Comparison of ENCODE assay signal across 8 cellular contexts in genomic region chr15:57705746-57706404, GRCh38. TPM values are rescaled to one million over a fixed set of nuclear protein-coding genes. Genes with fewer than 3 reads are reported as not detected.
DNase-seq lines count a peak whose midpoint lies in the region; ATAC-seq and TF ChIP-seq lines count a peak whose summit lies in the region.

No MANE protein-coding gene starts in this region.

- peaks cover 32% of the 10 kb centered on the region for H3K36me3 Mint-ChIP-seq in activated CD4-positive, alpha-beta memory T cell treated with anti-CD3 and anti-CD28 coated beads, Interleukin-2, amount 10 ng/mL, durations not matched to agents 7 days and 5 days (ENCODE audit: low read depth)

- ATAC-seq in right cardiac atrium, result peak; percentile 24 to 39
- ATAC-seq in GM18519 (IDR thresholded peaks at IDR 0.05; ENCODE audit: low FRiP score, unreplicated experiment), result no peak

- H3K4me1 ChIP-seq in HEK293 (ENCODE audit: control insufficient read depth, insufficient read depth, low read length), result peaks cover 8% of the 10 kb centered on the region; the same call in 1 of the 2 replicates
- no peaks in the 10 kb centered on the region for H3K4me1 ChIP-seq in right cardiac atrium (ENCODE audit: control insufficient read depth, insufficient read depth, low read length)
- H3K4me1 ChIP-seq in smooth muscle cell (ENCODE audit: low read depth), result peaks cover 10% of the 10 kb centered on the region

- no peaks in the 10 kb centered on the region for H3K9me3 Mint-ChIP-seq in activated CD4-positive, alpha-beta memory T cell treated with anti-CD3 and anti-CD28 coated beads, Interleukin-2, amount 10 ng/mL, durations not matched to agents 7 days and 5 days

- H3K27ac ChIP-seq in HEK293 (ENCODE audit: extremely low read depth, low read depth, low read length), result peak overlapping the region; percentile 20; the same call in 1 of the 2 replicates
- peak overlapping the region; percentile 85 for H3K27ac ChIP-seq in right cardiac atrium (ENCODE audit: low read length)
- peak overlapping the region; percentile 98 for H3K27ac ChIP-seq in smooth muscle cell (ENCODE audit: low read depth)

- H3K27me3 ChIP-seq in right cardiac atrium (ENCODE audit: control insufficient read depth, insufficient read depth) (no peaks in the 10 kb centered on the region), smooth muscle cell (ENCODE audit: low read depth) (no peaks in the 10 kb centered on the region)

- H3K9ac ChIP-seq in smooth muscle cell (ENCODE audit: low read depth), result peak overlapping the region; percentile 99

- DNase-seq in activated CD4-positive, alpha-beta memory T cell treated with anti-CD3 and anti-CD28 coated beads, Interleukin-2, amount 10 ng/mL, durations not matched to agents 7 days and 5 days, result no peak
- DNase-seq in right cardiac atrium (no peak), smooth muscle cell (lab: John Stamatoyannopoulos, UW; ENCODE audit: unreplicated experiment) (no peak), NCI-H82 (lab: John Stamatoyannopoulos, UW) (no peak), kidney tubule cell (ENCODE audit: low spot score) (no peak), NCI-H2171 (lab: John Stamatoyannopoulos, UW) (no peak)

- H3K4me2 ChIP-seq in smooth muscle cell, result peak overlapping the region; percentile 89

- H3K79me2 ChIP-seq in smooth muscle cell (ENCODE audit: low read depth), result peaks cover 34% of the 10 kb centered on the region

- CTCF ChIA-PET in HEK293 (lab: Yijun Ruan, JAX), result interaction anchor here (0.8 to 1.5 kb wide), 7 partner anchors 27 to 476 kb away, joined by 3 to 5 read pairs (median 3); no protein-coding TSS in a partner anchor
- CTCF ChIA-PET in activated CD4-positive, alpha-beta memory T cell treated with anti-CD3 and anti-CD28 coated beads, Interleukin-2, amount 10 ng/mL, durations not matched to agents 7 days and 5 days (lab: Charles Lee), result interaction anchor here (1.4 to 3.0 kb wide), 6 partner anchors 10 to 361 kb away, joined by 4 to 18 read pairs (median 6); no protein-coding TSS in a partner anchor

- no peak for TF ChIP-seq CTCF in HEK293 (tag by site-specific recombination; IDR thresholded peaks at IDR 0.05)
- TF ChIP-seq CTCF in smooth muscle cell (IDR thresholded peaks at IDR 0.05; ENCODE audit: borderline replicate concordance, insufficient read depth, poor library complexity, severe bottlenecking), result no peak

- H3K4me3 ChIP-seq in HEK293 (ENCODE audit: low read depth, low read length), result peak overlapping the region; percentile 21
- H3K4me3 ChIP-seq in right cardiac atrium (ENCODE audit: low read length), result peak overlapping the region; percentile 81
- peak overlapping the region; percentile 90 for H3K4me3 ChIP-seq in smooth muscle cell

- H3K27me3 Mint-ChIP-seq in activated CD4-positive, alpha-beta memory T cell treated with anti-CD3 and anti-CD28 coated beads, Interleukin-2, amount 10 ng/mL, durations not matched to agents 7 days and 5 days, result no peaks in the 10 kb centered on the region

- peak overlapping the region; percentile 97 for H2AFZ ChIP-seq in smooth muscle cell (ENCODE audit: low read depth)

- H3K27ac Mint-ChIP-seq in activated CD4-positive, alpha-beta memory T cell treated with anti-CD3 and anti-CD28 coated beads, Interleukin-2, amount 10 ng/mL, durations not matched to agents 7 days and 5 days, result peak overlapping the region; percentile 77

- H3K36me3 ChIP-seq in HEK293 (ENCODE audit: control insufficient read depth in 2 of 2, insufficient read depth in 1 of 2, low read length in 2 of 2) (peaks cover 6 to 23% of the 10 kb centered on the region in 2 experiments; a peak in 2 of 3 replicates), smooth muscle cell (ENCODE audit: low read depth) (peaks cover 6% of the 10 kb centered on the region)

- H3K9me3 ChIP-seq in HEK293 (ENCODE audit: control insufficient read depth, insufficient read depth, low read depth, low read length) (no peaks in the 10 kb centered on the region), right cardiac atrium (ENCODE audit: control insufficient read depth, low read length) (no peaks in the 10 kb centered on the region), smooth muscle cell (replicated peaks; ENCODE audit: low read depth) (no peaks in the 10 kb centered on the region)

- H3K4me1 Mint-ChIP-seq in activated CD4-positive, alpha-beta memory T cell treated with anti-CD3 and anti-CD28 coated beads, Interleukin-2, amount 10 ng/mL, durations not matched to agents 7 days and 5 days, result peaks cover 66% of the 10 kb centered on the region

- peaks cover 11% of the 10 kb centered on the region for H4K20me1 ChIP-seq in smooth muscle cell (ENCODE audit: low read depth)

- intact Hi-C loops in right cardiac atrium (cut with DNase I), result loop anchor here in 2 of 4 donors (5.0 to 10.0 kb wide), 2 partner anchors 144 to 151 kb away; no protein-coding TSS in a partner anchor

- POLR2A ChIA-PET in HEK293 (lab: Yijun Ruan, JAX), result interaction anchor here (0.6 to 1.8 kb wide), 7 partner anchors 9 to 1061 kb away, joined by 3 to 6 read pairs (median 3); no protein-coding TSS in a partner anchor
- POLR2A ChIA-PET in activated CD4-positive, alpha-beta memory T cell treated with anti-CD3 and anti-CD28 coated beads, Interleukin-2, amount 10 ng/mL, durations not matched to agents 7 days and 5 days (lab: Charles Lee), result interaction anchor here (0.7 to 2.3 kb wide), 17 partner anchors 9 to 1460 kb away, joined by 3 to 8 read pairs (median 4); no protein-coding TSS in a partner anchor

- WGBS in right cardiac atrium, result 77% methylated on average over 12 of the region's 12 CpGs
- 93% methylated on average over 12 of the region's 12 CpGs for WGBS in smooth muscle cell (ENCODE audit: low lambda C conversion rate)

- peak overlapping the region; percentile 92 for H3K4me3 Mint-ChIP-seq in activated CD4-positive, alpha-beta memory T cell treated with anti-CD3 and anti-CD28 coated beads, Interleukin-2, amount 10 ng/mL, durations not matched to agents 7 days and 5 days

- H3F3A ChIP-seq in smooth muscle cell (ENCODE audit: low read depth), result no peaks in the 10 kb centered on the region

TF ChIP-seq in HEK293, 187 proteins besides CTCF, POLR2A, EP300 and RAD21:
- no peak for TF ChIP-seq ZNF37A (tag by site-specific recombination; IDR thresholded peaks at IDR 0.05)
- TF ChIP-seq ZNF16 (tag by site-specific recombination; IDR thresholded peaks at IDR 0.05; ENCODE audit: low read depth), result no peak
- TF ChIP-seq GLI4 (tag by site-specific recombination; IDR thresholded peaks at IDR 0.05), result no peak
- TF ChIP-seq ZBTB1 (tag by site-specific recombination; IDR thresholded peaks at IDR 0.05), result no peak
- TF ChIP-seq ZNF416 (tag by site-specific recombination; IDR thresholded peaks at IDR 0.05), result no peak

RNA-seq across cellular contexts. Expression of gene POLR2M, which starts 0.6 kb away (rescaled TPM):
- total RNA-seq in activated CD4-positive, alpha-beta memory T cell treated with anti-CD3 and anti-CD28 coated beads, Interleukin-2, amount 10 ng/mL, durations not matched to agents 7 days and 5 days, result 10 to 100 TPM; 70.6 to 71.0 TPM
- total RNA-seq in right cardiac atrium, result 10 to 100 TPM; 51.3 to 57.8 (median 56.1) TPM
- polyA plus RNA-seq in right cardiac atrium, result 48.2 TPM
- total RNA-seq in smooth muscle cell, result 49.8 and 387 TPM in 2 replicates
- polyA plus RNA-seq in smooth muscle cell, result 19.8 and 23.9 TPM in 2 replicates

Comparison
In these comparisons a context has a peak if more than half of its experiments do, and no peak if none do; other contexts are left out.
1. H3K27ac ChIP-seq: peak in every context shown above with its lines; median percentile 98 in smooth muscle cell; 85 in right cardiac atrium; 20 in HEK293.
2. H3K4me3 ChIP-seq: peak in every context shown above with its lines; median percentile 90 in smooth muscle cell; 81 in right cardiac atrium; 21 in HEK293.